Comparison of ENCODE assay signal across 7 cellular contexts in the genomic region with DNA sequence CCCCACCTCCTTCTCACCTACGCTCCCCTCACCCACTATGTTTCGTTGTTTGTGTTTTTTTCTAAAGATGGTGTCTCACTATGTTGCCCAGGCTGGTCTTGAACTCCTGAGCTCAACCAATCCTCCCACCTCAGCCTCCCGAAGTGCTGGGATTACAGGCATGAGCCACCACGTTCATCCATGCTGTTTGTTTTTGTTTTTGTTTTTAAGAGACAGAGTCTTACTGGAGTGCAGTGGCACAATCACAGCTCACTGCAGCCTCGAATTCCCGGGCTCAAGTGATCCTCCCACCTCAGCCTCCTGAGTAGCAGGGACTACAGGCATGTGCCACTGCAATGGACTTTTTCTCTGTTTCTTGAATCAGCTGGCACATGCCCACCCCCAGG. TPM values are rescaled to one million over a fixed set of nuclear protein-coding genes. Genes with fewer than 3 reads are reported as not detected.
DNase-seq lines count a peak whose midpoint lies in the region; ATAC-seq and TF ChIP-seq lines count a peak whose summit lies in the region.
"Not testable (repeated sequence)": the region's sequence is repeated elsewhere in the genome, so short reads cannot be mapped to it uniquely, and the experiment has no call there.

No MANE protein-coding gene starts in this region.

- H3K27me3 ChIP-seq in BLaER1: not testable (repeated sequence)

- H3K27ac ChIP-seq in BLaER1; HEK293 (ENCODE audit: extremely low read depth, low read depth, low read length): not testable (repeated sequence)

- H3K4me1 ChIP-seq in BLaER1: peaks cover 25% of the 10 kb centered on the region
- H3K4me1 ChIP-seq in HEK293 (ENCODE audit: control insufficient read depth, insufficient read depth, low read length): not testable (repeated sequence)

- H3K9me3 ChIP-seq in BLaER1; HEK293 (ENCODE audit: control insufficient read depth, insufficient read depth, low read depth, low read length): not testable (repeated sequence)

- CTCF ChIA-PET in HEK293 (lab: Yijun Ruan, JAX): interaction anchor here (0.5 to 4.5 kb wide), 10 partner anchors 10 to 629 kb away, joined by 3 to 35 read pairs (median 5); no protein-coding TSS in a partner anchor
- CTCF ChIA-PET in activated CD4-positive, alpha-beta memory T cell treated with anti-CD3 and anti-CD28 coated beads, Interleukin-2, amount 10 ng/mL, durations not matched to agents 7 days and 5 days (lab: Charles Lee): interaction anchor here (0.6 to 1.4 kb wide), 3 partner anchors 21 to 269 kb away, joined by 3 read pairs; no protein-coding TSS in a partner anchor

- H3K4me3 Mint-ChIP-seq in activated CD4-positive, alpha-beta memory T cell treated with anti-CD3 and anti-CD28 coated beads, Interleukin-2, amount 10 ng/mL, durations not matched to agents 7 days and 5 days; effector memory CD8-positive, alpha-beta T cell: not testable (repeated sequence)
- peak overlapping the region; percentile 18 for H3K4me3 Mint-ChIP-seq in activated naive CD8-positive, alpha-beta T cell treated with anti-CD3 and anti-CD28 coated beads, Interleukin-2, amount 10 ng/mL, durations not matched to agents 7 days and 5 days
- H3K4me3 Mint-ChIP-seq in neural crest cell: peak overlapping the region; percentile 50

- peak overlapping the region; percentile 25; the same call in 1 of the 2 replicates for H3K4me2 ChIP-seq in BLaER1

- H3K9me3 Mint-ChIP-seq in activated CD4-positive, alpha-beta memory T cell treated with anti-CD3 and anti-CD28 coated beads, Interleukin-2, amount 10 ng/mL, durations not matched to agents 7 days and 5 days; activated naive CD8-positive, alpha-beta T cell treated with anti-CD3 and anti-CD28 coated beads, Interleukin-2, amount 10 ng/mL, durations not matched to agents 7 days and 5 days; effector memory CD8-positive, alpha-beta T cell; neural crest cell: not testable (repeated sequence)

- not testable (repeated sequence) for H3K36me3 ChIP-seq in BLaER1; HEK293 (ENCODE audit: control insufficient read depth in 2 of 2, insufficient read depth in 1 of 2, low read length in 2 of 2)

- not testable (repeated sequence) for H3K27me3 Mint-ChIP-seq in activated CD4-positive, alpha-beta memory T cell treated with anti-CD3 and anti-CD28 coated beads, Interleukin-2, amount 10 ng/mL, durations not matched to agents 7 days and 5 days; activated naive CD8-positive, alpha-beta T cell treated with anti-CD3 and anti-CD28 coated beads, Interleukin-2, amount 10 ng/mL, durations not matched to agents 7 days and 5 days; neural crest cell (ENCODE audit: low read depth)
- H3K27me3 Mint-ChIP-seq in effector memory CD8-positive, alpha-beta T cell: peaks cover 0 to 35% of the 10 kb centered on the region in 2 donors

- H3K9ac ChIP-seq in BLaER1: not testable (repeated sequence)

- H3K27ac Mint-ChIP-seq in activated CD4-positive, alpha-beta memory T cell treated with anti-CD3 and anti-CD28 coated beads, Interleukin-2, amount 10 ng/mL, durations not matched to agents 7 days and 5 days: peak overlapping the region; percentile 19
- H3K27ac Mint-ChIP-seq in activated naive CD8-positive, alpha-beta T cell treated with anti-CD3 and anti-CD28 coated beads, Interleukin-2, amount 10 ng/mL, durations not matched to agents 7 days and 5 days: peak overlapping the region; percentile 59
- H3K27ac Mint-ChIP-seq in effector memory CD8-positive, alpha-beta T cell: peak overlapping the region; percentile 6 to 61
- peak overlapping the region; percentile 94 for H3K27ac Mint-ChIP-seq in neural crest cell (ENCODE audit: unreplicated experiment)

- ATAC-seq in activated naive CD8-positive, alpha-beta T cell treated with anti-CD3 and anti-CD28 coated beads, Interleukin-2, amount 10 ng/mL, durations not matched to agents 7 days and 5 days (ENCODE audit: low read depth); effector memory CD8-positive, alpha-beta T cell (replicated peaks): not testable (repeated sequence)

- not testable (repeated sequence) for TF ChIP-seq CTCF in HEK293 (tag by site-specific recombination; IDR thresholded peaks at IDR 0.05); neural crest cell (conservative IDR thresholded peaks at IDR 0.05)

- H3K4me1 Mint-ChIP-seq in activated CD4-positive, alpha-beta memory T cell treated with anti-CD3 and anti-CD28 coated beads, Interleukin-2, amount 10 ng/mL, durations not matched to agents 7 days and 5 days; effector memory CD8-positive, alpha-beta T cell (ENCODE audit: low read depth in 2 of 2): not testable (repeated sequence)
- H3K4me1 Mint-ChIP-seq in activated naive CD8-positive, alpha-beta T cell treated with anti-CD3 and anti-CD28 coated beads, Interleukin-2, amount 10 ng/mL, durations not matched to agents 7 days and 5 days: peaks cover 14% of the 10 kb centered on the region
- H3K4me1 Mint-ChIP-seq in neural crest cell: peaks cover 57% of the 10 kb centered on the region

- not testable (repeated sequence) for H3K36me3 Mint-ChIP-seq in activated CD4-positive, alpha-beta memory T cell treated with anti-CD3 and anti-CD28 coated beads, Interleukin-2, amount 10 ng/mL, durations not matched to agents 7 days and 5 days (ENCODE audit: low read depth); activated naive CD8-positive, alpha-beta T cell treated with anti-CD3 and anti-CD28 coated beads, Interleukin-2, amount 10 ng/mL, durations not matched to agents 7 days and 5 days; effector memory CD8-positive, alpha-beta T cell (ENCODE audit: insufficient read depth); neural crest cell (ENCODE audit: low read depth)

- intact Hi-C loops in posterior vena cava (cut with DNase I): not testable (repeated sequence)

- H4K20me1 ChIP-seq in BLaER1: not testable (repeated sequence)

- POLR2A ChIA-PET in HEK293 (lab: Yijun Ruan, JAX): not testable (repeated sequence)
- POLR2A ChIA-PET in activated CD4-positive, alpha-beta memory T cell treated with anti-CD3 and anti-CD28 coated beads, Interleukin-2, amount 10 ng/mL, durations not matched to agents 7 days and 5 days (lab: Charles Lee): interaction anchor here (0.8 kb wide), 1 partner anchor 33 kb away, joined by 3 read pairs; a partner anchor contains a TSS
- POLR2A ChIA-PET in activated naive CD8-positive, alpha-beta T cell treated with anti-CD3 and anti-CD28 coated beads, Interleukin-2, amount 10 ng/mL, durations not matched to agents 7 days and 5 days (lab: Charles Lee): interaction anchor here (0.9 kb wide), 1 partner anchor 82 kb away, joined by 3 read pairs; no protein-coding TSS in a partner anchor

- H3K4me3 ChIP-seq in BLaER1; HEK293 (ENCODE audit: low read depth, low read length): not testable (repeated sequence)

- DNase-seq in activated CD4-positive, alpha-beta memory T cell treated with anti-CD3 and anti-CD28 coated beads, Interleukin-2, amount 10 ng/mL, durations not matched to agents 7 days and 5 days; activated naive CD8-positive, alpha-beta T cell treated with anti-CD3 and anti-CD28 coated beads, Interleukin-2, amount 10 ng/mL, durations not matched to agents 7 days and 5 days; effector memory CD8-positive, alpha-beta T cell; neural crest cell (ENCODE audit: low read depth, low spot score): not testable (repeated sequence)
- DNase-seq in posterior vena cava (ENCODE audit: low spot score): peak; percentile 20

TF ChIP-seq in HEK293, 187 proteins besides CTCF, POLR2A, EP300 and RAD21:
- peak; percentile 49; the same call in 1 of the 2 replicates for TF ChIP-seq ZNF121 (tag by site-specific recombination; IDR thresholded peaks at IDR 0.05)
TF ChIP-seq in HEK293: peak in this region for 1; not testable (repeated sequence) for 186.

RNA-seq across cellular contexts. Expression of a gene that starts 33.6 kb away (rescaled TPM):
- 10 to 100 TPM; 36.1 to 37.8 TPM for total RNA-seq in activated CD4-positive, alpha-beta memory T cell treated with anti-CD3 and anti-CD28 coated beads, Interleukin-2, amount 10 ng/mL, durations not matched to agents 7 days and 5 days
- total RNA-seq in activated naive CD8-positive, alpha-beta T cell treated with anti-CD3 and anti-CD28 coated beads, Interleukin-2, amount 10 ng/mL, durations not matched to agents 7 days and 5 days: 10 to 100 TPM; 38.5 to 40.6 TPM
- 72.1 and 73.1 TPM in 2 replicates for total RNA-seq in neural crest cell
- 10 to 100 TPM; 14.5 to 15.3 TPM for total RNA-seq in posterior vena cava

Comparison
In these comparisons a context has a peak if more than half of its experiments do, and no peak if none do; other contexts are left out.
1. H3K27ac Mint-ChIP-seq: peak in every context shown above with its lines; median percentile 94 in neural crest cell; 59 in activated naive CD8-positive, alpha-beta T cell treated with anti-CD3 and anti-CD28 coated beads, Interleukin-2, amount 10 ng/mL, durations not matched to agents 7 days and 5 days; 34 in effector memory CD8-positive, alpha-beta T cell; 19 in activated CD4-positive, alpha-beta memory T cell treated with anti-CD3 and anti-CD28 coated beads, Interleukin-2, amount 10 ng/mL, durations not matched to agents 7 days and 5 days.